In the genomic region with DNA sequence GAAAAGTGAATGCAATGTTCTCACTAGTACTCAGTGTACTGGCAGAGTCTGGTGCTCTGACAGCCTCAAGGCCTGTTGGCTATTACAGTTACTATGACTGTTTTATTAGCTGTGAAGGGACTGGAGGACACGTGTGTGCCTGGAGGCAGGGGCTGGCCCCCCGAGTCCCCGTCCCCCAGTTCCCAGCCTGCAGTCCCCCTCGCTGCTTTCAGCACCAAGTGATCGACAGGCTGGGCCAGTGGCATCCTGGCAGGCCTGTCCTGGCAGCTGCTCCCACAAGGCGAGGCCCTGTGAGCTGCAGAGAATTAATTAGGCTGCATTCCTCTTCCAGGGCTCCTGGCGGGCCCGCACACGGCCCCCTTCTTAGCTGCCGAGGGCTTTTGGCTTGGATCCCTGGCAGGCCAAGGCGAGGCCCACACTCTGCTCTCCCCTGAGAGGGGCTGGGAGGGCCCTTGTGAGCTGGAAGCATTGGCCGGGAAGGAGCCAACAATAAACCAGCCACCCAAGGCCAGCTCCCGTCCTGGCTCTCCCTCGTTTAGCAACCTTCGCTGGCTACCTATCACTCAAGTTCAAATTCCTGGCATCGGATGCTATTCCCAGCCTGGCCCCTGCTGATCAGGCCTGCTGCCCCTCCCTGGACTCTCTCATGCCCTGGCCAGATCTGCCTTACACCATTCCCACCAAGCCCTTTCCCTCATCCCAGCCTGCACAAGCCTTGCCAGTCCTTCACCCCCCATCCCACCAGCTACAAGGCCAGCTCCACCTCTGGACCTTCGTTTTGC, we compare ENCODE assay signal across 10 cellular contexts. TPM values are rescaled to one million over a fixed set of nuclear protein-coding genes. Genes with fewer than 3 reads are reported as not detected.
DNase-seq lines count a peak whose midpoint lies in the region; ATAC-seq and TF ChIP-seq lines count a peak whose summit lies in the region.
"Had no signal": no experiment of that assay in that cellular context is flagged by ENCODE, and none has a peak within 500 bp of the region (broad histone marks: within the 10 kb centered on the region; RNA-seq: fewer than 3 reads in every experiment).

No MANE protein-coding gene starts in this region.

- intact Hi-C loops in heart right ventricle (cut with DNase I): no loop called here

- H3K4me3 ChIP-seq in SJCRH30 (no peak overlapping the region), heart right ventricle (no peak overlapping the region)

- WGBS in heart right ventricle, 2 donors: 29 to 33% methylated on average over 17 of the region's 17 CpGs

- DNase-seq in DMS79 (lab: John Stamatoyannopoulos, UW) (peak; percentile 92), SJCRH30 (peak; percentile 90 to 91), heart right ventricle (peak in 1 of 2 donors; percentile 48), putamen (ENCODE audit: low spot score) (peak; percentile 76), NCI-H82 (lab: John Stamatoyannopoulos, UW) (no peak), germinal center (ENCODE audit: low spot score) (no peak)
- DNase-seq in stimulated activated CD4-positive, alpha-beta T cell treated with anti-CD3 and anti-CD28 coated beads, Interleukin-15, amount 100 ng/mL, for 24 hours: no peak
- DNase-seq: activated CD8-positive, alpha-beta memory T cell treated with anti-CD3 and anti-CD28 coated beads, Interleukin-2, amount 50 U/mL, for 4 hours had no signal

- H3K9me3 ChIP-seq in SJCRH30 (replicated peaks) (no peaks in the 10 kb centered on the region), heart right ventricle (no peaks in the 10 kb centered on the region)

- no peaks in the 10 kb centered on the region for H3K36me3 ChIP-seq in SJCRH30
- no peaks in the 10 kb centered on the region for H3K36me3 ChIP-seq in heart right ventricle

- H3K4me1 ChIP-seq in SJCRH30 (peaks cover 42% of the 10 kb centered on the region), heart right ventricle (peaks cover 26 to 55% (median 41%) of the 10 kb centered on the region in 9 donors)

- H3K27ac ChIP-seq in SJCRH30 (peak overlapping the region; percentile 75), heart right ventricle (peak overlapping the region; percentile 13 to 82 (median 76))
- H3K27ac ChIP-seq: KMS-11 had no signal

- peak; percentile 23 to 82 (median 66) for ATAC-seq in heart right ventricle
- ATAC-seq in GM21786 (IDR thresholded peaks at IDR 0.05; ENCODE audit: unreplicated experiment): no peak

- H3K27me3 ChIP-seq in SJCRH30 (no peaks in the 10 kb centered on the region), heart right ventricle (no peaks in the 10 kb centered on the region)

- TF ChIP-seq CTCF in heart right ventricle (IDR thresholded peaks at IDR 0.05): no peak

RNA-seq across cellular contexts. Expression of a gene that starts 9.8 kb away (rescaled TPM):
- total RNA-seq in SJCRH30 (2014; rRNA removed; shearing (Covaris generic)): 0.18 and 0.32 TPM in 2 replicates
- total RNA-seq in heart right ventricle: 1 to 10 TPM in 3 of 10 donors, under 1 TPM in 3, not detected in 4; 0.30 to 8.5 (median 0.96) TPM
- 1 to 10 TPM in 1 of 2 donors, not detected in 1; 2.0 TPM for polyA plus RNA-seq in heart right ventricle

Comparison
In these comparisons a context has a peak if more than half of its experiments do, and no peak if none do; other contexts are left out.
1. DNase-seq: peak in DMS79 (single experiment), SJCRH30 (2 of 2) and putamen (single experiment); none in NCI-H82 (single experiment), stimulated activated CD4-positive, alpha-beta T cell treated with anti-CD3 and anti-CD28 coated beads, Interleukin-15, amount 100 ng/mL, for 24 hours (single experiment) and germinal center (single experiment).